ENCODE assay signal across 13 cellular contexts in the genomic region with DNA sequence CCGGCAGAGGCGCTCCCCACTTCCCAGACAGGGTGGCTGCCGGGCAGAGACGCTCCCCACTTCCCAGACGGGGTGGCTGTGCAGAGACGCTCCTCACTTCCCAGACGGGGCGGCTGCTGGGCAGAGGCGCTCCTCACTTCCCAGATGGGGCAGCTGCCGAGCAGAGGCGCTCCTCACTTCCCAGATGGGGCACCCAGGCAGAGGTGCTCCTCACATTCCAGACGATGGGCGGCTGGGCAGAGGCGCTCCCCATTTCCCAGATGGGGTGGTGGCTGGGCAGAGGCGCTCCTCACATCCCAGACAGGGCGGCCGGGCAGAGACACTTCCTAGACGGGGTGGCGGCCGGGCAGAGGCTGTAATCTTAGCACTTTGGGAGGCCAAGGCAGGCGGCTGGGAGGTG. TPM values are rescaled to one million over a fixed set of nuclear protein-coding genes. Genes with fewer than 3 reads are reported as not detected.
"Had no signal": no experiment of that assay in that cellular context is flagged by ENCODE, and none has a peak within 500 bp of the region (broad histone marks: within the 10 kb centered on the region; RNA-seq: fewer than 3 reads in every experiment).

No MANE protein-coding gene starts in this region.

RNA-seq across cellular contexts. Expression of a gene that starts 43.8 kb away (rescaled TPM):
- total RNA-seq: activated B cell treated with CpG ODN at 0.5 μM for 24 hours; activated CD4-positive, alpha-beta memory T cell treated with anti-CD3 and anti-CD28 coated beads, Interleukin-2, amount 10 ng/mL, durations not matched to agents 7 days and 5 days; activated CD4-positive, alpha-beta T cell treated with anti-CD3 and anti-CD28 coated beads for 36 hours; activated CD4-positive, alpha-beta T cell treated with anti-CD3 and anti-CD28 coated beads, Interleukin-2, amount 10 ng/mL, durations not matched to agents 24 days and 14 days; activated CD4-positive, alpha-beta T cell treated with anti-CD3 and anti-CD28 coated beads, Interleukin-2, amount 10 ng/mL, durations not matched to agents 7 days and 5 days; activated CD8-positive, alpha-beta memory T cell treated with anti-CD3 and anti-CD28 coated beads for 36 hours; activated CD8-positive, alpha-beta memory T cell treated with anti-CD3 and anti-CD28 coated beads, Interleukin-2, amount 10 ng/mL, durations not matched to agents 7 days and 5 days; activated CD8-positive, alpha-beta T cell treated with anti-CD3 and anti-CD28 coated beads for 36 hours; activated CD8-positive, alpha-beta T cell treated with anti-CD3 and anti-CD28 coated beads, Interleukin-2, amount 10 ng/mL, durations not matched to agents 7 days and 5 days; T-cell; T-helper 1 cell treated with Interleukin-12 subunit alpha and Interleukin-12 subunit beta and Interleukin-4 antibody, amounts not matched to agents 30 ng/mL and 1 ng/mL, for 36 hours; T-helper 17 cell; T-helper 2 cell treated with Interferon-gamma antibody and Interleukin-4, amounts not matched to agents 100 ng/mL and 5 ng/mL, for 36 hours had no signal
